In genomic region chr1:235083589-235084323, GRCh38 we compare ENCODE assay signal across 8 cellular contexts. TPM values are rescaled to one million over a fixed set of nuclear protein-coding genes. Genes with fewer than 3 reads are reported as not detected.
DNase-seq lines count a peak whose midpoint lies in the region; ATAC-seq and TF ChIP-seq lines count a peak whose summit lies in the region.

No MANE protein-coding gene starts in this region.

- no peaks in the 10 kb centered on the region for H3K79me2 ChIP-seq in OCI-LY7 (ENCODE audit: insufficient read depth, low read depth, low read length)

- peaks cover 7 to 13% (median 8%) of the 10 kb centered on the region in 3 donors for H3K4me1 Mint-ChIP-seq in IgD-negative memory B cell
- H3K4me1 Mint-ChIP-seq in naive thymus-derived CD4-positive, alpha-beta T cell: peaks cover 11 to 19% (median 13%) of the 10 kb centered on the region in 7 donors

- no peaks in the 10 kb centered on the region for H3K27me3 ChIP-seq in naive thymus-derived CD4-positive, alpha-beta T cell (ENCODE audit: control insufficient read depth in 2 of 2, insufficient read depth in 2 of 2, low read length in 2 of 2)

- H3K27me3 Mint-ChIP-seq in IgD-negative memory B cell: no peaks in the 10 kb centered on the region
- H3K27me3 Mint-ChIP-seq in naive thymus-derived CD4-positive, alpha-beta T cell: no peaks in the 10 kb centered on the region

- H3K9me2 ChIP-seq in OCI-LY7 (ENCODE audit: insufficient read depth, low read length): no peaks in the 10 kb centered on the region

- peak overlapping the region; percentile 84 for H3K4me2 ChIP-seq in OCI-LY7 (ENCODE audit: low read length)

- H3K4me3 Mint-ChIP-seq in IgD-negative memory B cell: peak overlapping the region in 3 of 4 donors; percentile 66 to 91 (median 80)
- peak overlapping the region in 9 of 10 donors; percentile 34 to 81 (median 53) for H3K4me3 Mint-ChIP-seq in naive thymus-derived CD4-positive, alpha-beta T cell

- H3K9me3 Mint-ChIP-seq in IgD-negative memory B cell: no peaks in the 10 kb centered on the region
- peaks cover 0 to 2% (median 0%) of the 10 kb centered on the region in 11 donors for H3K9me3 Mint-ChIP-seq in naive thymus-derived CD4-positive, alpha-beta T cell

- no peaks in the 10 kb centered on the region for H3K9me3 ChIP-seq in OCI-LY7 (ENCODE audit: low read length)
- H3K9me3 ChIP-seq in naive thymus-derived CD4-positive, alpha-beta T cell (ENCODE audit: control insufficient read depth in 2 of 3, low read length in 3 of 3): no peaks in the 10 kb centered on the region

- H3K36me3 ChIP-seq in OCI-LY7 (ENCODE audit: insufficient read depth, low read length): no peaks in the 10 kb centered on the region
- no peaks in the 10 kb centered on the region for H3K36me3 ChIP-seq in naive thymus-derived CD4-positive, alpha-beta T cell (ENCODE audit: control insufficient read depth in 2 of 3, insufficient read depth in 3 of 3, low read length in 3 of 3)

- DNase-seq in COLO829 (ENCODE audit: low spot score): peak; percentile 79
- peak; percentile 87 for DNase-seq in OCI-LY7 (ENCODE audit: low spot score)
- DNase-seq in activated T-cell treated with anti-CD3 and anti-CD28 coated beads, Interleukin-2, amount 50 U/mL, for 1 hour: peak; percentile 71
- DNase-seq in naive thymus-derived CD4-positive, alpha-beta T cell: peak in 8 of 9 donors; percentile 49 to 73 (median 65)
- peak; percentile 74 for DNase-seq in stimulated activated naive CD8-positive, alpha-beta T cell treated with anti-CD3 and anti-CD28 coated beads, Interleukin-15, Interleukin-2, amounts not matched to agents 100 U/mL and 50 U/mL, for 24 hours

- peak overlapping the region; percentile 73 for H3K27ac ChIP-seq in OCI-LY7 (ENCODE audit: low read depth, low read length, poor library complexity, severe bottlenecking)
- H3K27ac ChIP-seq in naive thymus-derived CD4-positive, alpha-beta T cell (ENCODE audit: low read depth, low read length): no peak overlapping the region

- H3K4me3 ChIP-seq in OCI-LY7 (ENCODE audit: low read depth, low read length, poor library complexity, severe bottlenecking): peak overlapping the region; percentile 45
- H3K4me3 ChIP-seq in naive thymus-derived CD4-positive, alpha-beta T cell (ENCODE audit: low read length): no peak overlapping the region

- TF ChIP-seq CTCF in OCI-LY7 (conservative IDR thresholded peaks at IDR 0.05; ENCODE audit: low read length): peak; percentile 92

- BruUV-seq in OCI-LY7 (replicated peaks; lab: Mats Ljungman, UMichigan): no TSS peak

- intact Hi-C loops in OCI-LY7 (cut with micrococcal nuclease; ENCODE audit: unreplicated experiment): loop anchor here (1.0 to 5.0 kb wide), 3 partner anchors 311 to 584 kb away; no protein-coding TSS in a partner anchor
- intact Hi-C loops in naive thymus-derived CD4-positive, alpha-beta T cell (cut with micrococcal nuclease): loop anchor here (1.0 to 10.0 kb wide), 15 partner anchors 71 to 596 kb away; no protein-coding TSS in a partner anchor

- peak overlapping the region in 2 of 3 donors; percentile 29 to 67 for H3K27ac Mint-ChIP-seq in IgD-negative memory B cell
- peak overlapping the region in 7 of 9 donors; percentile 4 to 86 (median 65) for H3K27ac Mint-ChIP-seq in naive thymus-derived CD4-positive, alpha-beta T cell

- peak overlapping the region; percentile 94 for H2AFZ ChIP-seq in OCI-LY7 (ENCODE audit: low read length)

- no peaks in the 10 kb centered on the region for H3K36me3 Mint-ChIP-seq in IgD-negative memory B cell
- H3K36me3 Mint-ChIP-seq in naive thymus-derived CD4-positive, alpha-beta T cell: peaks cover 0 to 1% (median 0%) of the 10 kb centered on the region in 5 donors

- ATAC-seq in GM21423 (IDR thresholded peaks at IDR 0.05; ENCODE audit: unreplicated experiment) (peak; percentile 69), esophagus mucosa (peak; percentile 64)
- peak; percentile 94 for ATAC-seq in naive thymus-derived CD4-positive, alpha-beta T cell
- peak; percentile 92 for ATAC-seq in stimulated activated naive CD8-positive, alpha-beta T cell treated with anti-CD3 and anti-CD28 coated beads, Interleukin-15, Interleukin-2, amounts not matched to agents 100 U/mL and 50 U/mL, for 24 hours

- H4K20me1 ChIP-seq in OCI-LY7 (ENCODE audit: insufficient read depth, low read length): no peaks in the 10 kb centered on the region

- CTCF ChIA-PET in OCI-LY7 (lab: Charles Lee; ENCODE audit: unreplicated experiment): interaction anchor here (0.8 to 1.3 kb wide), 6 partner anchors 105 to 595 kb away, joined by 3 to 18 read pairs (median 4); no protein-coding TSS in a partner anchor
- CTCF ChIA-PET in naive thymus-derived CD4-positive, alpha-beta T cell (lab: Charles Lee): interaction anchor here (0.5 to 3.6 kb wide), 32 partner anchors 8 to 599 kb away, joined by 3 to 44 read pairs (median 4); no protein-coding TSS in a partner anchor

- POLR2A ChIA-PET in OCI-LY7 (lab: Charles Lee): interaction anchor here (0.5 to 3.6 kb wide), 8 partner anchors 22 to 597 kb away, joined by 3 to 16 read pairs (median 3); no protein-coding TSS in a partner anchor
- POLR2A ChIA-PET in naive thymus-derived CD4-positive, alpha-beta T cell (lab: Charles Lee): interaction anchor here (0.6 to 1.6 kb wide), 10 partner anchors 221 to 657 kb away, joined by 3 to 6 read pairs (median 4); partner anchors contain the start of gene IRF2BP2

- peaks cover 36% of the 10 kb centered on the region for H3K4me1 ChIP-seq in OCI-LY7 (ENCODE audit: insufficient read depth, low read length, poor library complexity, severe bottlenecking)
- H3K4me1 ChIP-seq in naive thymus-derived CD4-positive, alpha-beta T cell (ENCODE audit: control insufficient read depth in 2 of 2, insufficient read depth in 2 of 2, low read length in 2 of 2): peaks cover 5 to 11% of the 10 kb centered on the region in 2 donors

RNA-seq across cellular contexts. Expression of gene TOMM20, which starts 44.9 kb away (rescaled TPM):
- polyA plus RNA-seq in IgD-negative memory B cell: 76.4 TPM
- total RNA-seq in OCI-LY7 (2014; rRNA removed; shearing (Covaris generic)): 68.5 and 76.7 TPM in 2 replicates
- total RNA-seq in OCI-LY7 (2022) (133 and 156 TPM in 2 replicates), esophagus mucosa (102 TPM)
- 100 to 1,000 TPM in 3 of 5 experiments, 10 to 100 TPM in 2; 88.0 to 124 (median 100) TPM for total RNA-seq in naive thymus-derived CD4-positive, alpha-beta T cell
- 10 to 100 TPM; 53.2 to 67.3 TPM for polyA plus RNA-seq in naive thymus-derived CD4-positive, alpha-beta T cell
